In genomic region chr12:69243099-69244084, GRCh38 we compare ENCODE assay signal across 9 cellular contexts. TPM values are rescaled to one million over a fixed set of nuclear protein-coding genes. Genes with fewer than 3 reads are reported as not detected.
DNase-seq lines count a peak whose midpoint lies in the region; ATAC-seq and TF ChIP-seq lines count a peak whose summit lies in the region.
"Had no signal": no experiment of that assay in that cellular context is flagged by ENCODE, and none has a peak within 500 bp of the region (broad histone marks: within the 10 kb centered on the region; RNA-seq: fewer than 3 reads in every experiment).

No MANE protein-coding gene starts in this region.

- no peak for TF ChIP-seq POLR2A in breast epithelium (IDR thresholded peaks at IDR 0.05)

- peaks cover 50% of the 10 kb centered on the region for H3K4me1 Mint-ChIP-seq in T-helper 17 cell
- peaks cover 66% of the 10 kb centered on the region for H3K4me1 Mint-ChIP-seq in stimulated activated naive CD8-positive, alpha-beta T cell treated with anti-CD3 and anti-CD28 coated beads, Interleukin-15, amount 100 ng/mL, for 72 hours

- H3K36me3 ChIP-seq in left ventricle myocardium inferior (no peaks in the 10 kb centered on the region), breast epithelium (no peaks in the 10 kb centered on the region)

- ATAC-seq in left ventricle myocardium superior (no peak), HG02884 (IDR thresholded peaks at IDR 0.05; ENCODE audit: unreplicated experiment) (peak; percentile 35), T-helper 17 cell (no peak)
- ATAC-seq in stimulated activated naive CD8-positive, alpha-beta T cell treated with anti-CD3 and anti-CD28 coated beads, Interleukin-15, amount 100 ng/mL, for 72 hours: peak; percentile 54

- peaks cover 88% of the 10 kb centered on the region for H3K4me1 ChIP-seq in left ventricle myocardium inferior
- H3K4me1 ChIP-seq in breast epithelium: no peaks in the 10 kb centered on the region

- H3K36me3 Mint-ChIP-seq in T-helper 17 cell (ENCODE audit: low read depth): peaks cover 4% of the 10 kb centered on the region

- H3K9me3 ChIP-seq in left ventricle myocardium inferior (replicated peaks): no peaks in the 10 kb centered on the region
- H3K9me3 ChIP-seq in T-helper 17 cell (ENCODE audit: control insufficient read depth, low read length, poor library complexity, severe bottlenecking): no peaks in the 10 kb centered on the region
- no peaks in the 10 kb centered on the region for H3K9me3 ChIP-seq in breast epithelium

- no peaks in the 10 kb centered on the region for H3K9me3 Mint-ChIP-seq in stimulated activated naive CD8-positive, alpha-beta T cell treated with anti-CD3 and anti-CD28 coated beads, Interleukin-15, amount 100 ng/mL, for 72 hours

- no peaks in the 10 kb centered on the region for H3K27me3 Mint-ChIP-seq in T-helper 17 cell
- no peaks in the 10 kb centered on the region for H3K27me3 Mint-ChIP-seq in stimulated activated naive CD8-positive, alpha-beta T cell treated with anti-CD3 and anti-CD28 coated beads, Interleukin-15, amount 100 ng/mL, for 72 hours

- H3K27ac ChIP-seq in left ventricle myocardium inferior (replicated peaks) (peak overlapping the region; percentile 11), breast epithelium (no peak overlapping the region)

- peak overlapping the region; percentile 69 for H3K4me3 Mint-ChIP-seq in T-helper 17 cell
- H3K4me3 Mint-ChIP-seq in stimulated activated naive CD8-positive, alpha-beta T cell treated with anti-CD3 and anti-CD28 coated beads, Interleukin-15, amount 100 ng/mL, for 72 hours: peak overlapping the region; percentile 72 to 95

- peak overlapping the region; percentile 8 for H3K4me3 ChIP-seq in left ventricle myocardium inferior
- no peak overlapping the region for H3K4me3 ChIP-seq in breast epithelium

- TF ChIP-seq CTCF in left ventricle myocardium inferior (IDR thresholded peaks at IDR 0.05; ENCODE audit: borderline replicate concordance): no peak
- TF ChIP-seq CTCF in breast epithelium (IDR thresholded peaks at IDR 0.05): no peak

- H3K27me3 ChIP-seq in left ventricle myocardium inferior (ENCODE audit: low read depth) (no peaks in the 10 kb centered on the region), breast epithelium (no peaks in the 10 kb centered on the region)

- H3K27ac Mint-ChIP-seq in T-helper 17 cell: peak overlapping the region; percentile 39
- H3K27ac Mint-ChIP-seq in stimulated activated naive CD8-positive, alpha-beta T cell treated with anti-CD3 and anti-CD28 coated beads, Interleukin-15, amount 100 ng/mL, for 72 hours: peak overlapping the region; percentile 54 to 69

- DNase-seq in left ventricle myocardium inferior: no peak
- no peak for DNase-seq in left ventricle myocardium superior
- DNase-seq in T-helper 17 cell: no peak
- no peak for DNase-seq in stimulated activated naive CD8-positive, alpha-beta T cell treated with anti-CD3 and anti-CD28 coated beads, Interleukin-15, amount 100 ng/mL, for 72 hours
- no peak for DNase-seq in middle frontal gyrus (ENCODE audit: extremely low spot score, low spot score)
- DNase-seq in breast epithelium (ENCODE audit: low spot score in 2 of 2): no peak
- no peak for DNase-seq in OCI-M2 (lab: John Stamatoyannopoulos, UW; ENCODE audit: unreplicated experiment)
- DNase-seq: aorta had no signal

- intact Hi-C loops in left ventricle myocardium inferior (cut with micrococcal nuclease) (no loop called here), left ventricle myocardium superior (cut with micrococcal nuclease) (no loop called here), breast epithelium (cut with DNase I; ENCODE audit: low total_unique reads) (no loop called here)

RNA-seq across cellular contexts. Expression of gene CPSF6, which starts 4.0 kb away (rescaled TPM):
- 28.6 TPM for total RNA-seq in left ventricle myocardium inferior
- total RNA-seq in left ventricle myocardium superior: 30.9 TPM
- total RNA-seq in T-helper 17 cell: 10 to 100 TPM; 85.4 to 87.3 TPM
- 10 to 100 TPM; 29.9 to 59.3 (median 41.3) TPM for total RNA-seq in breast epithelium

Comparison
In these comparisons a context has a peak if more than half of its experiments do, and no peak if none do; other contexts are left out.
1. ATAC-seq: peak in HG02884 (single experiment) and stimulated activated naive CD8-positive, alpha-beta T cell treated with anti-CD3 and anti-CD28 coated beads, Interleukin-15, amount 100 ng/mL, for 72 hours (single experiment); none in left ventricle myocardium superior (single experiment) and T-helper 17 cell (single experiment).